8 cellular contexts compared by ENCODE assay signal in genomic region chr1:246506440-246506784, GRCh38. TPM values are rescaled to one million over a fixed set of nuclear protein-coding genes. Genes with fewer than 3 reads are reported as not detected.
DNase-seq lines count a peak whose midpoint lies in the region; ATAC-seq and TF ChIP-seq lines count a peak whose summit lies in the region.

No MANE protein-coding gene starts in this region.

- no peaks in the 10 kb centered on the region for H3K27me3 Mint-ChIP-seq in CD4-positive, alpha-beta memory T cell
- peaks cover 9% of the 10 kb centered on the region for H3K27me3 Mint-ChIP-seq in dendritic cell treated with granulocyte-macrophage colony-stimulating factor and Interleukin-4, amounts not matched to agents 40 ng/mL and 50 ng/mL, for 4 days

- H3K4me1 Mint-ChIP-seq in CD4-positive, alpha-beta memory T cell = peaks cover 24 to 45% (median 32%) of the 10 kb centered on the region in 4 donors
- H3K4me1 Mint-ChIP-seq in dendritic cell treated with granulocyte-macrophage colony-stimulating factor and Interleukin-4, amounts not matched to agents 40 ng/mL and 50 ng/mL, for 4 days (ENCODE audit: low read depth) = peaks cover 24% of the 10 kb centered on the region

- peaks cover 0 to 6% (median 0%) of the 10 kb centered on the region in 8 donors for H3K9me3 Mint-ChIP-seq in CD4-positive, alpha-beta memory T cell
- H3K9me3 Mint-ChIP-seq in dendritic cell treated with granulocyte-macrophage colony-stimulating factor and Interleukin-4, amounts not matched to agents 40 ng/mL and 50 ng/mL, for 4 days = no peaks in the 10 kb centered on the region

- peak overlapping the region; percentile 48 for H3K27ac ChIP-seq in CD4-positive, alpha-beta memory T cell (ENCODE audit: low read depth, low read length)

- H3K27ac Mint-ChIP-seq in CD4-positive, alpha-beta memory T cell = peak overlapping the region; percentile 48 to 91 (median 86)
- H3K27ac Mint-ChIP-seq in dendritic cell treated with granulocyte-macrophage colony-stimulating factor and Interleukin-4, amounts not matched to agents 40 ng/mL and 50 ng/mL, for 4 days = peak overlapping the region; percentile 72

- POLR2A ChIA-PET in CD4-positive, alpha-beta memory T cell (lab: Charles Lee; ENCODE audit: partially characterized antibody) = interaction anchor here (1.0 to 2.3 kb wide), 3 partner anchors 10 to 67 kb away, joined by 4 to 16 read pairs (median 4); partner anchors contain the start of genes CNST and TFB2M

- H3K9me3 ChIP-seq in CD4-positive, alpha-beta memory T cell (ENCODE audit: control insufficient read depth in 1 of 2, low read length in 2 of 2) = no peaks in the 10 kb centered on the region
- no peaks in the 10 kb centered on the region for H3K9me3 ChIP-seq in mononuclear cell (ENCODE audit: low read depth, low read length)

- no peaks in the 10 kb centered on the region for H3K36me3 ChIP-seq in CD4-positive, alpha-beta memory T cell (ENCODE audit: insufficient read depth, low read length)

- TF ChIP-seq CTCF in NB4 (IDR thresholded peaks at IDR 0.05; ENCODE audit: low read depth, low read length) = no peak

- no peaks in the 10 kb centered on the region for H3K27me3 ChIP-seq in CD4-positive, alpha-beta memory T cell (ENCODE audit: insufficient read depth, low read length)
- no peaks in the 10 kb centered on the region for H3K27me3 ChIP-seq in mononuclear cell (ENCODE audit: insufficient read depth, low read length)

- intact Hi-C loops in CD4-positive, alpha-beta memory T cell (cut with micrococcal nuclease) = loop anchor here (2.0 kb wide), 1 partner anchor 1674 kb away; no protein-coding TSS in a partner anchor
- intact Hi-C loops in dendritic cell treated with granulocyte-macrophage colony-stimulating factor and Interleukin-4, amounts not matched to agents 40 ng/mL and 50 ng/mL, for 4 days (cut with micrococcal nuclease) = no loop called here

- no peak for TF ChIP-seq POLR2A in NB4 (IDR thresholded peaks at IDR 0.05; ENCODE audit: extremely low read depth, insufficient read length)

- H3K4me3 Mint-ChIP-seq in CD4-positive, alpha-beta memory T cell = peak overlapping the region; percentile 84 to 98 (median 95)
- H3K4me3 Mint-ChIP-seq in dendritic cell treated with granulocyte-macrophage colony-stimulating factor and Interleukin-4, amounts not matched to agents 40 ng/mL and 50 ng/mL, for 4 days = peak overlapping the region; percentile 85

- peaks cover 14% of the 10 kb centered on the region for H3K4me1 ChIP-seq in CD4-positive, alpha-beta memory T cell (ENCODE audit: insufficient read depth, low read length)
- peaks cover 13% of the 10 kb centered on the region for H3K4me1 ChIP-seq in mononuclear cell (ENCODE audit: insufficient read depth, low read length)

- peaks cover 0 to 6% of the 10 kb centered on the region in 2 donors for H3K36me3 Mint-ChIP-seq in CD4-positive, alpha-beta memory T cell
- H3K36me3 Mint-ChIP-seq in dendritic cell treated with granulocyte-macrophage colony-stimulating factor and Interleukin-4, amounts not matched to agents 40 ng/mL and 50 ng/mL, for 4 days (ENCODE audit: low read depth) = peaks cover 6% of the 10 kb centered on the region

- CTCF ChIA-PET in CD4-positive, alpha-beta memory T cell (lab: Charles Lee; ENCODE audit: partially characterized antibody) = interaction anchor here (1.5 to 4.0 kb wide), 3 partner anchors 9 to 183 kb away, joined by 4 to 20 read pairs (median 7); no protein-coding TSS in a partner anchor

- no peak for DNase-seq in CD4-positive, alpha-beta memory T cell
- peak; percentile 21 for DNase-seq in NB4 (ENCODE audit: low read depth)
- no peak for DNase-seq in NCI-H345 treated with DMSO at 0.1 percent for 48 hours (lab: John Stamatoyannopoulos, UW; ENCODE audit: unreplicated experiment)

- ATAC-seq in GM21619 (IDR thresholded peaks at IDR 0.05; ENCODE audit: unreplicated experiment) (peak; percentile 18), HG03439 (IDR thresholded peaks at IDR 0.05; ENCODE audit: unreplicated experiment) (no peak), GM18520 (IDR thresholded peaks at IDR 0.05; ENCODE audit: unreplicated experiment) (no peak)

- H3K4me3 ChIP-seq in CD4-positive, alpha-beta memory T cell (ENCODE audit: low read length in 2 of 2) = peak overlapping the region; percentile 38 to 74
- peak overlapping the region; percentile 76 for H3K4me3 ChIP-seq in NB4 (ENCODE audit: low read depth, low read length)
- H3K4me3 ChIP-seq in mononuclear cell (ENCODE audit: low read length) = peak overlapping the region; percentile 67

RNA-seq across cellular contexts. Expression of gene SMYD3, which starts 0.7 kb away (rescaled TPM):
- 10 to 100 TPM; 19.5 to 19.7 TPM for total RNA-seq in CD4-positive, alpha-beta memory T cell
- polyA plus RNA-seq in CD4-positive, alpha-beta memory T cell = 10 to 100 TPM; 26.0 to 28.9 TPM
- 18.2 TPM for total RNA-seq in mononuclear cell

RNA-seq across cellular contexts. Expression of gene TFB2M, which starts 59.6 kb away (rescaled TPM):
- total RNA-seq in CD4-positive, alpha-beta memory T cell = 1 to 10 TPM; 8.8 to 9.6 TPM
- polyA plus RNA-seq in CD4-positive, alpha-beta memory T cell = 10 to 100 TPM; 16.4 to 29.0 TPM
- total RNA-seq in mononuclear cell = 17.2 TPM

RNA-seq across cellular contexts. Expression of gene CNST, which starts 59.8 kb away (rescaled TPM):
- total RNA-seq in CD4-positive, alpha-beta memory T cell = 100 to 1,000 TPM in 1 of 2 experiments, 10 to 100 TPM in 1; 97.8 to 103 TPM
- 10 to 100 TPM; 36.2 to 58.3 TPM for polyA plus RNA-seq in CD4-positive, alpha-beta memory T cell
- 58.8 TPM for total RNA-seq in mononuclear cell
